In the genomic region with DNA sequence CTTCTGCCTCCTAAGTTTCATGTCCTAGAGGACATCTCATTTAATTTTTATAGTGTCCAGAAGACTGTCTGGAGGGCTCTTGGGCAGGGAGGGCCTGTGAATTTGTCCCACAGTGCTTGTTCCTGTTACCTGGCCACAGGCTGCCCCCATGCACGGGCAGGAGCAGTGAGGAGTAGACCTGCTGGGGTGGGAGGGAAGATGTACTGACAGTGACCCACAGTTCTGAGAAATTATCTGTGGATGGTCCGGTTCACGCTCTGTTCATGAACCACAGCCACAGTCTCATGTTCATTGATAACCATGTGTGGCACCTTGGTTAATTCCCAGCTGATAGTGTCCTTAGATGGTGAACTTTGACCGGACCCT, we compare ENCODE assay signal across 23 cellular contexts. TPM values are rescaled to one million over a fixed set of nuclear protein-coding genes. Genes with fewer than 3 reads are reported as not detected.
DNase-seq lines count a peak whose midpoint lies in the region; ATAC-seq and TF ChIP-seq lines count a peak whose summit lies in the region.
"Had no signal": no experiment of that assay in that cellular context is flagged by ENCODE, and none has a peak within 500 bp of the region (broad histone marks: within the 10 kb centered on the region; RNA-seq: fewer than 3 reads in every experiment).

No MANE protein-coding gene starts in this region.

- H3K56ac ChIP-seq in H9 (ENCODE audit: insufficient read length, low read depth, low read length), result no peak overlapping the region

- H4K8ac ChIP-seq in H9 (replicated peaks; ENCODE audit: insufficient read length, low read depth, low read length), result no peak overlapping the region

- no peak overlapping the region for H4K5ac ChIP-seq in H9 (ENCODE audit: insufficient read length, low read depth, low read length)

- TF ChIP-seq CTCF in H9 (conservative IDR thresholded peaks at IDR 0.05) (no peak), spleen (IDR thresholded peaks at IDR 0.05 in 8 of 11, conservative IDR thresholded peaks at IDR 0.05 in 3 of 11) (no peak)

- TF ChIP-seq POLR2A in spleen (IDR thresholded peaks at IDR 0.05), result no peak

- no peak overlapping the region for H4K91ac ChIP-seq in H9 (ENCODE audit: insufficient read length, low read depth, low read length)

- H3K27ac ChIP-seq in H9 (ENCODE audit: insufficient read length, low read depth, low read length) (no peak overlapping the region), spleen (peak overlapping the region in 2 of 8 donors; percentile 1 to 51)
- H3K27ac ChIP-seq: esophagus muscularis mucosa, gastrocnemius medialis, lower lobe of right lung had no signal

- no peaks in the 10 kb centered on the region for H4K20me1 ChIP-seq in H9 (ENCODE audit: control insufficient read depth, insufficient read depth, insufficient read length)

- no CpG with 5 or more reads among the region's 4 CpGs for WGBS in H9 (ENCODE audit: extremely low coverage, insufficient read length, low lambda C conversion rate)
- 86 to 98% (median 93%) methylated on average over 4 of the region's 4 CpGs for WGBS in spleen, 5 donors

- H3K27me3 ChIP-seq in H9 (ENCODE audit: insufficient read depth, low read length), result no peaks in the 10 kb centered on the region
- H3K27me3 ChIP-seq in spleen (replicated peaks in 1 of 7), result peaks cover 0 to 4% (median 0%) of the 10 kb centered on the region in 7 donors
- H3K27me3 ChIP-seq: esophagus muscularis mucosa, gastrocnemius medialis had no signal

- H3K18ac ChIP-seq in H9 (ENCODE audit: insufficient read length, low read depth, low read length), result no peak overlapping the region

- no peak overlapping the region for H2AFZ ChIP-seq in H9 (ENCODE audit: low read length)

- H3K4me3 ChIP-seq in spleen, result no peak overlapping the region
- H3K4me3 ChIP-seq: esophagus muscularis mucosa, gastrocnemius medialis, lower lobe of right lung had no signal

- no peaks in the 10 kb centered on the region for H3K79me2 ChIP-seq in H9 (ENCODE audit: insufficient read depth, low read length)

- H3K4me2 ChIP-seq in H9 (ENCODE audit: insufficient read depth, insufficient read length, low read length), result no peak overlapping the region
- H3K4me2 ChIP-seq: SK-N-SH had no signal

- H3K4me1 ChIP-seq in H9 (ENCODE audit: insufficient read depth, low read length) (no peaks in the 10 kb centered on the region), spleen (peaks cover 7 to 65% (median 40%) of the 10 kb centered on the region in 6 donors)

- POLR2A ChIA-PET in activated naive CD8-positive, alpha-beta T cell treated with anti-CD3 and anti-CD28 coated beads, Interleukin-2, amount 10 ng/mL, durations not matched to agents 7 days and 5 days (lab: Charles Lee), result interaction anchor here (2.6 kb wide), 1 partner anchor 15 kb away, joined by 14 read pairs; no protein-coding TSS in a partner anchor

- intact Hi-C loops in spleen (cut with DNase I; ENCODE audit: low total_unique reads), result no loop called here

- no peak overlapping the region for H3K9ac ChIP-seq in H9 (ENCODE audit: extremely low read depth, insufficient read length, low read length)
- H3K9ac ChIP-seq: SK-N-SH had no signal

- no peaks in the 10 kb centered on the region for H3K23me2 ChIP-seq in H9 (ENCODE audit: insufficient read length, low read depth, low read length, poor library complexity, severe bottlenecking)

- ATAC-seq in activated T-cell treated with anti-CD3 and anti-CD28 coated beads, Interleukin-2, amount 50 U/mL, for 4 hours, result no peak
- ATAC-seq in activated naive CD8-positive, alpha-beta T cell treated with anti-CD3 and anti-CD28 coated beads, Interleukin-2, amount 10 ng/mL, durations not matched to agents 7 days and 5 days (ENCODE audit: low read depth), result no peak
- ATAC-seq in GM18858 (IDR thresholded peaks at IDR 0.05; ENCODE audit: unreplicated experiment), result no peak
- ATAC-seq: gastrocnemius medialis, lower lobe of right lung had no signal

- no peak overlapping the region for H3K4ac ChIP-seq in H9 (ENCODE audit: low read depth, low read length)

- H3K9me3 ChIP-seq in H9 (ENCODE audit: control insufficient read depth, low read depth, low read length), result no peaks in the 10 kb centered on the region
- no peaks in the 10 kb centered on the region for H3K9me3 ChIP-seq in spleen
- H3K9me3 ChIP-seq: esophagus muscularis mucosa, gastrocnemius medialis, lower lobe of right lung, SK-N-SH had no signal

- peak overlapping the region; percentile 90 for H3K27ac Mint-ChIP-seq in activated T-cell treated with anti-CD3 and anti-CD28 coated beads, Interleukin-2, amount 50 U/mL, for 24 hours
- H3K27ac Mint-ChIP-seq in H9, result no peak overlapping the region
- peak overlapping the region; percentile 80 for H3K27ac Mint-ChIP-seq in activated naive CD8-positive, alpha-beta T cell treated with anti-CD3 and anti-CD28 coated beads, Interleukin-2, amount 10 ng/mL, durations not matched to agents 7 days and 5 days
- H3K27ac Mint-ChIP-seq: CD14-positive monocyte, HFFc6 had no signal

- DNase-seq in activated T-cell treated with anti-CD3 and anti-CD28 coated beads, Interleukin-2, amount 50 U/mL, for 24 hours, result no peak
- DNase-seq in activated T-cell treated with anti-CD3 and anti-CD28 coated beads, Interleukin-2, amount 50 U/mL, for 4 hours, result no peak
- DNase-seq in H9 (peak; percentile 5), spleen (peak; percentile 50), DMS153 (lab: John Stamatoyannopoulos, UW) (no peak)
- DNase-seq in activated naive CD8-positive, alpha-beta T cell treated with anti-CD3 and anti-CD28 coated beads, Interleukin-2, amount 10 ng/mL, durations not matched to agents 7 days and 5 days, result no peak
- DNase-seq in stimulated activated CD4-positive, alpha-beta T cell treated with anti-CD3 and anti-CD28 coated beads, Interleukin-2, amount 100 ng/mL, for 24 hours, result no peak
- DNase-seq: ACHN; activated gamma-delta T cell; effector CD8-positive, alpha-beta T cell; gastrocnemius medialis; HFFc6; kidney; lower lobe of right lung; NCI-H524; SK-N-SH; stimulated activated CD4-positive, alpha-beta T cell treated with anti-CD3 and anti-CD28 coated beads, Interleukin-12 subunit alpha, Interleukin-12 subunit beta, amount 100 ng/mL, for 4 hours had no signal

- H3K23ac ChIP-seq in H9 (ENCODE audit: insufficient read length, low read depth, low read length), result no peak overlapping the region

- no peaks in the 10 kb centered on the region for H3K79me1 ChIP-seq in H9 (ENCODE audit: insufficient read depth, low read depth, low read length, poor library complexity, severe bottlenecking)

- H2AK5ac ChIP-seq in H9 (ENCODE audit: insufficient read length, low read length), result no peak overlapping the region

- H3K36me3 ChIP-seq in spleen, result no peaks in the 10 kb centered on the region
- H3K36me3 ChIP-seq: esophagus muscularis mucosa, gastrocnemius medialis, lower lobe of right lung had no signal

- H2BK15ac ChIP-seq in H9 (ENCODE audit: low read depth, low read length), result no peak overlapping the region

- H3K14ac ChIP-seq in H9 (ENCODE audit: insufficient read depth, low read length), result no peak overlapping the region

- H2BK120ac ChIP-seq in H9 (ENCODE audit: low read depth, low read length, poor library complexity, severe bottlenecking), result no peak overlapping the region

- peak overlapping the region; percentile 81 for H3K4me3 Mint-ChIP-seq in activated T-cell treated with anti-CD3 and anti-CD28 coated beads, Interleukin-2, amount 50 U/mL, for 24 hours
- no peak overlapping the region for H3K4me3 Mint-ChIP-seq in activated T-cell treated with anti-CD3 and anti-CD28 coated beads, Interleukin-2, amount 50 U/mL, for 4 hours
- no peak overlapping the region for H3K4me3 Mint-ChIP-seq in H9
- H3K4me3 Mint-ChIP-seq in activated naive CD8-positive, alpha-beta T cell treated with anti-CD3 and anti-CD28 coated beads, Interleukin-2, amount 10 ng/mL, durations not matched to agents 7 days and 5 days, result peak overlapping the region; percentile 75
- H3K4me3 Mint-ChIP-seq: CD14-positive monocyte, HFFc6 had no signal

- H3K4me1 Mint-ChIP-seq in activated T-cell treated with anti-CD3 and anti-CD28 coated beads, Interleukin-2, amount 50 U/mL, for 24 hours (ENCODE audit: low read depth), result peaks cover 71% of the 10 kb centered on the region
- peaks cover 68% of the 10 kb centered on the region for H3K4me1 Mint-ChIP-seq in activated T-cell treated with anti-CD3 and anti-CD28 coated beads, Interleukin-2, amount 50 U/mL, for 4 hours (ENCODE audit: low read depth)
- H3K4me1 Mint-ChIP-seq in H9, result no peaks in the 10 kb centered on the region
- peaks cover 59% of the 10 kb centered on the region for H3K4me1 Mint-ChIP-seq in activated naive CD8-positive, alpha-beta T cell treated with anti-CD3 and anti-CD28 coated beads, Interleukin-2, amount 10 ng/mL, durations not matched to agents 7 days and 5 days

- H2BK12ac ChIP-seq in H9 (ENCODE audit: insufficient read length, low read depth, low read length), result no peak overlapping the region

- peaks cover 24% of the 10 kb centered on the region for H3K36me3 Mint-ChIP-seq in activated T-cell treated with anti-CD3 and anti-CD28 coated beads, Interleukin-2, amount 50 U/mL, for 24 hours (ENCODE audit: low read depth)
- H3K36me3 Mint-ChIP-seq in activated T-cell treated with anti-CD3 and anti-CD28 coated beads, Interleukin-2, amount 50 U/mL, for 4 hours (ENCODE audit: insufficient read depth), result peaks cover under 1% of the 10 kb centered on the region
- H3K36me3 Mint-ChIP-seq in H9 (ENCODE audit: insufficient read depth in 1 of 3, low read depth in 3 of 3), result peaks cover 0 to 2% (median 0%) of the 10 kb centered on the region in 3 experiments; a peak in 2 of 7 replicates
- H3K36me3 Mint-ChIP-seq in activated naive CD8-positive, alpha-beta T cell treated with anti-CD3 and anti-CD28 coated beads, Interleukin-2, amount 10 ng/mL, durations not matched to agents 7 days and 5 days, result no peaks in the 10 kb centered on the region
- H3K36me3 Mint-ChIP-seq: CD14-positive monocyte had no signal

- H3K9me3 Mint-ChIP-seq in activated T-cell treated with anti-CD3 and anti-CD28 coated beads, Interleukin-2, amount 50 U/mL, for 24 hours, result no peaks in the 10 kb centered on the region
- H3K9me3 Mint-ChIP-seq in activated T-cell treated with anti-CD3 and anti-CD28 coated beads, Interleukin-2, amount 50 U/mL, for 4 hours, result no peaks in the 10 kb centered on the region
- H3K9me3 Mint-ChIP-seq in H9, result peaks cover 4 to 9% of the 10 kb centered on the region in 2 experiments; a peak in 3 of 5 replicates
- H3K9me3 Mint-ChIP-seq in activated naive CD8-positive, alpha-beta T cell treated with anti-CD3 and anti-CD28 coated beads, Interleukin-2, amount 10 ng/mL, durations not matched to agents 7 days and 5 days, result peaks cover 2% of the 10 kb centered on the region

- H2BK5ac ChIP-seq in H9 (ENCODE audit: insufficient read length, low read length), result no peak overlapping the region

- H3K27me3 Mint-ChIP-seq in activated T-cell treated with anti-CD3 and anti-CD28 coated beads, Interleukin-2, amount 50 U/mL, for 24 hours, result no peaks in the 10 kb centered on the region
- H3K27me3 Mint-ChIP-seq in activated T-cell treated with anti-CD3 and anti-CD28 coated beads, Interleukin-2, amount 50 U/mL, for 4 hours (ENCODE audit: low read depth), result no peaks in the 10 kb centered on the region
- peaks cover 12% of the 10 kb centered on the region for H3K27me3 Mint-ChIP-seq in H9 (ENCODE audit: low read depth)
- H3K27me3 Mint-ChIP-seq in activated naive CD8-positive, alpha-beta T cell treated with anti-CD3 and anti-CD28 coated beads, Interleukin-2, amount 10 ng/mL, durations not matched to agents 7 days and 5 days, result no peaks in the 10 kb centered on the region

- H3T11ph ChIP-seq in H9 (ENCODE audit: low read length), result no peak overlapping the region

- no peak overlapping the region for H2BK20ac ChIP-seq in H9 (ENCODE audit: low read depth, low read length, poor library complexity, severe bottlenecking)

RNA-seq across cellular contexts. Expression of a gene that starts 18.8 kb away (rescaled TPM):
- 1 to 10 TPM; 1.8 to 2.5 (median 2.2) TPM for total RNA-seq in activated T-cell treated with anti-CD3 and anti-CD28 coated beads, Interleukin-2, amount 50 U/mL, for 4 hours
- not detected in 2 replicates for total RNA-seq in H9 (2021)
- 10 to 100 TPM; 15.9 to 16.3 TPM for total RNA-seq in activated naive CD8-positive, alpha-beta T cell treated with anti-CD3 and anti-CD28 coated beads, Interleukin-2, amount 10 ng/mL, durations not matched to agents 7 days and 5 days
- 10 to 100 TPM in 5 of 7 donors, 1 to 10 TPM in 2; 7.8 to 29.2 (median 14.6) TPM for total RNA-seq in spleen
- 1 to 10 TPM; 1.2 to 3.5 (median 1.7) TPM for polyA plus RNA-seq in spleen
- total RNA-seq: chondrocyte, HFFc6, M059J, renal cortical epithelial cell had no signal
- polyA plus RNA-seq: SK-N-SH had no signal

Comparison
In these comparisons a context has a peak if more than half of its experiments do, and no peak if none do; other contexts are left out.
1. H3K4me3 Mint-ChIP-seq: peak in activated T-cell treated with anti-CD3 and anti-CD28 coated beads, Interleukin-2, amount 50 U/mL, for 24 hours (single experiment) and activated naive CD8-positive, alpha-beta T cell treated with anti-CD3 and anti-CD28 coated beads, Interleukin-2, amount 10 ng/mL, durations not matched to agents 7 days and 5 days (single experiment); none in activated T-cell treated with anti-CD3 and anti-CD28 coated beads, Interleukin-2, amount 50 U/mL, for 4 hours (single experiment) and H9 (0 of 2).
2. DNase-seq: peak in H9 (single experiment) and spleen (single experiment); none in activated T-cell treated with anti-CD3 and anti-CD28 coated beads, Interleukin-2, amount 50 U/mL, for 24 hours (single experiment), activated T-cell treated with anti-CD3 and anti-CD28 coated beads, Interleukin-2, amount 50 U/mL, for 4 hours (single experiment), activated naive CD8-positive, alpha-beta T cell treated with anti-CD3 and anti-CD28 coated beads, Interleukin-2, amount 10 ng/mL, durations not matched to agents 7 days and 5 days (single experiment), DMS153 (single experiment) and stimulated activated CD4-positive, alpha-beta T cell treated with anti-CD3 and anti-CD28 coated beads, Interleukin-2, amount 100 ng/mL, for 24 hours (0 of 2).
3. H3K27ac Mint-ChIP-seq: peak in activated T-cell treated with anti-CD3 and anti-CD28 coated beads, Interleukin-2, amount 50 U/mL, for 24 hours (single experiment) and activated naive CD8-positive, alpha-beta T cell treated with anti-CD3 and anti-CD28 coated beads, Interleukin-2, amount 10 ng/mL, durations not matched to agents 7 days and 5 days (single experiment); none in H9 (0 of 3).